Comparison of ENCODE assay signal across 9 cellular contexts in genomic region chr16:19716183-19716582, GRCh38. TPM values are rescaled to one million over a fixed set of nuclear protein-coding genes. Genes with fewer than 3 reads are reported as not detected.
DNase-seq lines count a peak whose midpoint lies in the region; ATAC-seq, FAIRE-seq and TF ChIP-seq lines count a peak whose summit lies in the region.
"Had no signal": no experiment of that assay in that cellular context is flagged by ENCODE, and none has a peak within 500 bp of the region (broad histone marks: within the 10 kb centered on the region; RNA-seq: fewer than 3 reads in every experiment).

No MANE protein-coding gene starts in this region.

- no peak for TF ChIP-seq EP300 in K562 (IDR thresholded peaks at IDR 0.05; ENCODE audit: low read length)

- intact Hi-C loops in Caco-2 (cut with micrococcal nuclease; ENCODE audit: unreplicated experiment) (loop anchor here (2.0 to 10.0 kb wide), 2 partner anchors 33 to 169 kb away; partner anchors contain the start of gene GPRC5B), K562 (cut with micrococcal nuclease) (no loop called here)
- intact Hi-C loops in naive thymus-derived CD4-positive, alpha-beta T cell (cut with micrococcal nuclease), result loop anchor here in 1 of 2 donors (5.0 kb wide), 1 partner anchor 924 kb away; the partner anchor contains the start of gene RPS15A

- BruUV-seq in Caco-2 (replicated peaks; lab: Mats Ljungman, UMichigan) (no TSS peak), K562 (replicated peaks; lab: Mats Ljungman, UMichigan) (no TSS peak)

- H3K36me3 ChIP-seq in Caco-2 (ENCODE audit: control insufficient read depth, insufficient read depth, low read length), result 0 out of 2 replicates have a peak, but pooled peaks cover 2% of the 10 kb centered on the region
- H3K36me3 ChIP-seq in KMS-11 (ENCODE audit: insufficient read depth), result no peaks in the 10 kb centered on the region
- peaks cover 49% of the 10 kb centered on the region for H3K36me3 ChIP-seq in K562 (ENCODE audit: control insufficient read depth, insufficient read depth, low read length)
- peaks cover 0 to 34% (median 0%) of the 10 kb centered on the region in 3 experiments for H3K36me3 ChIP-seq in naive thymus-derived CD4-positive, alpha-beta T cell (ENCODE audit: control insufficient read depth in 2 of 3, insufficient read depth in 3 of 3, low read length in 3 of 3)

- TF ChIP-seq CTCF in Caco-2 (IDR thresholded peaks at IDR 0.05; ENCODE audit: insufficient read depth in 1 of 2, low read depth in 1 of 2, low read length in 1 of 2, severe bottlenecking in 1 of 2, unreplicated experiment in 1 of 2) (no peak), KMS-11 (conservative IDR thresholded peaks at IDR 0.05; ENCODE audit: low read depth, low read length) (no peak), K562 (IDR thresholded peaks at IDR 0.05 in 2 of 3, conservative IDR thresholded peaks at IDR 0.05 in 1 of 3; ENCODE audit: insufficient read depth in 2 of 3, low read depth in 1 of 3, low read length in 3 of 3) (no peak)

- no peak overlapping the region for H2AFZ ChIP-seq in KMS-11 (ENCODE audit: low read depth)
- no peak overlapping the region for H2AFZ ChIP-seq in K562 (ENCODE audit: low read depth, low read length)

- no peak overlapping the region for H3K27ac ChIP-seq in KMS-11
- no peak overlapping the region for H3K27ac ChIP-seq in K562 (ENCODE audit: extremely low read depth, low read depth, low read length)
- no peak overlapping the region for H3K27ac ChIP-seq in naive thymus-derived CD4-positive, alpha-beta T cell (ENCODE audit: low read depth, low read length)

- CTCF ChIA-PET in Caco-2 (lab: Charles Lee), result no interaction called here
- CTCF ChIA-PET in K562 (lab: Yijun Ruan, JAX; ENCODE audit: low intra/inter-chr PET ratio), result no interaction called here
- CTCF ChIA-PET in naive thymus-derived CD4-positive, alpha-beta T cell (lab: Charles Lee), result no interaction called here

- H4K20me1 ChIP-seq in KMS-11 (ENCODE audit: insufficient read depth) (no peaks in the 10 kb centered on the region), K562 (replicated peaks; ENCODE audit: control insufficient read depth, insufficient read depth, low read length) (peaks cover 20% of the 10 kb centered on the region; the same call in 1 of the 2 replicates)

- 18% methylated on average over 1 of the region's 1 CpG for WGBS in K562 (ENCODE audit: insufficient coverage, low coverage, missing lambda C conversion rate)

- peaks cover 17% of the 10 kb centered on the region for H3K4me1 ChIP-seq in Caco-2
- H3K4me1 ChIP-seq in KMS-11 (ENCODE audit: low read depth, poor library complexity, severe bottlenecking), result peaks cover 10% of the 10 kb centered on the region
- peaks cover 20 to 35% of the 10 kb centered on the region in 2 experiments; a peak in 4 of 5 replicates for H3K4me1 ChIP-seq in K562 (replicated peaks in 1 of 2; ENCODE audit: control insufficient read depth in 2 of 2, insufficient read depth in 2 of 2, low read length in 2 of 2)
- peaks cover 0 to 7% of the 10 kb centered on the region in 2 donors for H3K4me1 ChIP-seq in naive thymus-derived CD4-positive, alpha-beta T cell (ENCODE audit: control insufficient read depth in 2 of 2, insufficient read depth in 2 of 2, low read length in 2 of 2)

- H3K4me3 Mint-ChIP-seq in Caco-2 (ENCODE audit: unreplicated experiment), result peak overlapping the region; percentile 91
- H3K4me3 Mint-ChIP-seq in naive thymus-derived CD4-positive, alpha-beta T cell, result peak overlapping the region; percentile 69 to 97 (median 95)

- H3K9me3 Mint-ChIP-seq in Caco-2 (ENCODE audit: unreplicated experiment), result no peaks in the 10 kb centered on the region
- no peaks in the 10 kb centered on the region for H3K9me3 Mint-ChIP-seq in naive thymus-derived CD4-positive, alpha-beta T cell

- no peak for TF ChIP-seq RAD21 in K562 (CRISPR knock-in tag; conservative IDR thresholded peaks at IDR 0.05 in 1 of 2, IDR thresholded peaks at IDR 0.05 in 1 of 2)

- no peaks in the 10 kb centered on the region for H3K9me3 ChIP-seq in Caco-2
- no peaks in the 10 kb centered on the region for H3K9me3 ChIP-seq in K562 (replicated peaks; ENCODE audit: control insufficient read depth, insufficient read depth, low read depth, low read length)
- H3K9me3 ChIP-seq in naive thymus-derived CD4-positive, alpha-beta T cell (ENCODE audit: control insufficient read depth in 2 of 3, low read length in 3 of 3), result no peaks in the 10 kb centered on the region

- H3K4me2 ChIP-seq in KMS-11 (peak overlapping the region; percentile 75), K562 (ENCODE audit: insufficient read depth, low read length) (peak overlapping the region; percentile 96)

- peaks cover 49% of the 10 kb centered on the region for H3K79me2 ChIP-seq in KMS-11 (ENCODE audit: insufficient read depth, low read depth)
- peaks cover 85% of the 10 kb centered on the region for H3K79me2 ChIP-seq in K562 (ENCODE audit: control insufficient read depth, insufficient read depth, low read length)

- POLR2A ChIA-PET in Caco-2 (lab: Charles Lee) (no interaction called here), K562 (lab: Yijun Ruan, JAX) (interaction anchor here (1.9 kb wide), 1 partner anchor 9 kb away, joined by 6 read pairs; no protein-coding TSS in a partner anchor)
- POLR2A ChIA-PET in naive thymus-derived CD4-positive, alpha-beta T cell (lab: Charles Lee), result interaction anchor here (1.2 to 2.3 kb wide), 2 partner anchors 9 to 17 kb away, joined by 4 to 8 read pairs; no protein-coding TSS in a partner anchor

- H3K27me3 Mint-ChIP-seq in Caco-2 (ENCODE audit: insufficient read depth, unreplicated experiment), result no peaks in the 10 kb centered on the region
- no peaks in the 10 kb centered on the region for H3K27me3 Mint-ChIP-seq in naive thymus-derived CD4-positive, alpha-beta T cell

- H3K27ac Mint-ChIP-seq in Caco-2 (ENCODE audit: unreplicated experiment), result peak overlapping the region; percentile 88
- peak overlapping the region; percentile 14 to 74 (median 62) for H3K27ac Mint-ChIP-seq in naive thymus-derived CD4-positive, alpha-beta T cell

- peaks cover 41% of the 10 kb centered on the region for H3K36me3 Mint-ChIP-seq in Caco-2 (ENCODE audit: insufficient read depth, unreplicated experiment)
- H3K36me3 Mint-ChIP-seq in naive thymus-derived CD4-positive, alpha-beta T cell, result peaks cover 8 to 25% (median 18%) of the 10 kb centered on the region in 5 donors

- FAIRE-seq in K562 (lab: Jason Lieb, UNC), result no peak

- no peak for TF ChIP-seq POLR2A in K562 (conservative IDR thresholded peaks at IDR 0.05)

- H3K4me3 ChIP-seq in Caco-2 (ENCODE audit: low read depth, low read length) (no peak overlapping the region; the same call in 1 of the 2 replicates), KMS-11 (IDR thresholded peaks at IDR 0.05; ENCODE audit: insufficient read depth, low read depth, low read length) (no peak overlapping the region), K562 (peak overlapping the region; percentile 68)
- no peak overlapping the region for H3K4me3 ChIP-seq in naive thymus-derived CD4-positive, alpha-beta T cell (ENCODE audit: low read length)

- H3K27me3 ChIP-seq in Caco-2 (replicated peaks; ENCODE audit: control insufficient read depth, insufficient read depth, low read length) (no peaks in the 10 kb centered on the region), KMS-11 (ENCODE audit: insufficient read depth, low read depth) (no peaks in the 10 kb centered on the region), K562 (ENCODE audit: control insufficient read depth in 2 of 2, insufficient read depth in 2 of 2, low read length in 2 of 2) (no peaks in the 10 kb centered on the region)
- no peaks in the 10 kb centered on the region for H3K27me3 ChIP-seq in naive thymus-derived CD4-positive, alpha-beta T cell (ENCODE audit: control insufficient read depth in 2 of 2, insufficient read depth in 2 of 2, low read length in 2 of 2)

- in situ Hi-C loops in K562 (cut with MboI), result no loop called here

- H3K9ac ChIP-seq in KMS-11 (no peak overlapping the region), K562 (ENCODE audit: insufficient read depth in 1 of 2, low read depth in 2 of 2, low read length in 2 of 2) (peak overlapping the region; percentile 14 to 21; a peak in 2 of 4 replicates)

- ATAC-seq in K562 (no peak), HG02759 (IDR thresholded peaks at IDR 0.05; ENCODE audit: unreplicated experiment) (no peak), HG03571 (IDR thresholded peaks at IDR 0.05; ENCODE audit: unreplicated experiment) (no peak)
- no peak for ATAC-seq in naive thymus-derived CD4-positive, alpha-beta T cell

- H3K4me1 Mint-ChIP-seq in Caco-2 (ENCODE audit: low read depth, unreplicated experiment), result peaks cover 18% of the 10 kb centered on the region
- peaks cover 16 to 56% (median 46%) of the 10 kb centered on the region in 7 donors for H3K4me1 Mint-ChIP-seq in naive thymus-derived CD4-positive, alpha-beta T cell

- peak in 1 of 2 experiments; percentile 45 for DNase-seq in Caco-2
- no peak for DNase-seq in K562 (ENCODE audit: extremely low read depth in 1 of 4, low spot score in 3 of 4)
- no peak for DNase-seq in naive thymus-derived CD4-positive, alpha-beta T cell
- DNase-seq in OCI-M2 (lab: John Stamatoyannopoulos, UW; ENCODE audit: unreplicated experiment), result no peak
- DNase-seq in GF-D8 (lab: John Stamatoyannopoulos, UW), result no peak
- DNase-seq: activated CD4-positive, alpha-beta T cell treated with anti-CD3 and anti-CD28 coated beads, Interleukin-2, amount 50 U/mL, for 48 hours had no signal

- H3K9me1 ChIP-seq in K562 (ENCODE audit: control insufficient read depth, insufficient read depth, low read length), result peaks cover 1% of the 10 kb centered on the region

RNA-seq across cellular contexts. Expression of gene KNOP1, which starts 1.8 kb away (rescaled TPM):
- total RNA-seq in Caco-2 (2022), result 29.3 and 31.4 TPM in 2 replicates
- total RNA-seq in K562 (2011; cell fraction: chromatin; rRNA removed; ENCODE audit: low replicate concordance), result 52.3 and 57.2 TPM in 2 replicates
- 32.2 and 36.4 TPM in 2 replicates for total RNA-seq in K562 (2011; cell fraction: nucleolus; rRNA removed)
- total RNA-seq in K562 (2011; cell fraction: nucleoplasm; rRNA removed), result 42.1 and 46.4 TPM in 2 replicates
- total RNA-seq in K562 (2014; rRNA removed), result 31.9 and 33.7 TPM in 2 replicates
- total RNA-seq in K562 (2014; rRNA removed; fragmentation: Illumina TruSeq; extraction: Trizol), result 44.8 and 54.8 TPM in 2 replicates
- 53.1 and 53.4 TPM in 2 replicates for total RNA-seq in K562 (2015; rRNA removed; fragmentation: Illumina TruSeq; extraction: Trizol)
- total RNA-seq in K562 (2021), result 35.8 and 38.2 TPM in 2 replicates
- 15.4 and 22.4 TPM in 2 replicates for polyA plus RNA-seq in K562 (2011; rRNA removed)
- polyA plus RNA-seq in K562 (2011; cell fraction: cytosol; rRNA removed), result 9.7 and 11.0 TPM in 2 replicates
- 15.8 and 17.5 TPM in 2 replicates for polyA plus RNA-seq in K562 (2011; cell fraction: nucleus; rRNA removed)
- 18.9 and 30.8 TPM in 2 replicates for polyA plus RNA-seq in K562 (2012)
- polyA plus RNA-seq in K562 (2014; fragmentation: Illumina TruSeq; extraction: Trizol), result 43.0 and 57.6 TPM in 2 replicates
- polyA plus RNA-seq in K562 (2014; fragmentation: Nextera tagmentation; extraction: Ambion mirVana), result 10 to 100 TPM; 39.3 to 50.9 TPM
- 38.6 and 48.6 TPM in 2 replicates for polyA plus RNA-seq in K562 (2014; rRNA removed)
- polyA minus RNA-seq in K562 (2011; rRNA and poly(A)+ RNA removed), result 26.5 and 31.7 TPM in 2 replicates
- 12.3 and 13.9 TPM in 2 replicates for polyA minus RNA-seq in K562 (2011; cell fraction: cytosol; rRNA and poly(A)+ RNA removed)
- 10.8 and 15.9 TPM in 2 replicates for polyA minus RNA-seq in K562 (2011; cell fraction: nucleus; rRNA and poly(A)+ RNA removed)
- 10 to 100 TPM in 3 of 5 experiments, 1 to 10 TPM in 2; 6.4 to 20.6 (median 18.5) TPM for total RNA-seq in naive thymus-derived CD4-positive, alpha-beta T cell
- polyA plus RNA-seq in naive thymus-derived CD4-positive, alpha-beta T cell, result 10 to 100 TPM in 1 of 2 donors, 1 to 10 TPM in 1; 9.8 to 13.4 TPM

RNA-seq across cellular contexts. Expression of gene IQCK, which starts 1.9 kb away (rescaled TPM):
- total RNA-seq in Caco-2 (2022) (1.7 and 2.0 TPM in 2 replicates), K562 (2014; rRNA removed) (4.9 and 6.4 TPM in 2 replicates), K562 (2014; rRNA removed; fragmentation: Illumina TruSeq; extraction: Trizol) (5.4 and 5.7 TPM in 2 replicates), K562 (2015; rRNA removed; fragmentation: Illumina TruSeq; extraction: Trizol) (5.3 and 5.6 TPM in 2 replicates), K562 (2021) (6.2 and 7.3 TPM in 2 replicates)
- 18.2 and 23.3 TPM in 2 replicates for total RNA-seq in K562 (2011; cell fraction: chromatin; rRNA removed; ENCODE audit: low replicate concordance)
- 13.7 and 15.2 TPM in 2 replicates for total RNA-seq in K562 (2011; cell fraction: nucleolus; rRNA removed)
- total RNA-seq in K562 (2011; cell fraction: nucleoplasm; rRNA removed), result 13.3 and 25.6 TPM in 2 replicates
- polyA plus RNA-seq in K562 (2011; rRNA removed) (8.8 and 10.1 TPM in 2 replicates), K562 (2014; fragmentation: Illumina TruSeq; extraction: Trizol) (7.8 and 9.2 TPM in 2 replicates), K562 (2014; fragmentation: Nextera tagmentation; extraction: Ambion mirVana) (10 to 100 TPM in 1 of 2 experiments, 1 to 10 TPM in 1; 9.6 to 12.2 TPM), K562 (2014; rRNA removed) (4.7 and 5.2 TPM in 2 replicates)
- 5.8 and 10.0 TPM in 2 replicates for polyA plus RNA-seq in K562 (2011; cell fraction: cytosol; rRNA removed)
- polyA plus RNA-seq in K562 (2011; cell fraction: nucleus; rRNA removed), result 13.9 and 14.2 TPM in 2 replicates
- polyA plus RNA-seq in K562 (2012), result 4.5 and 5.6 TPM in 2 replicates
- 11.1 and 11.2 TPM in 2 replicates for polyA minus RNA-seq in K562 (2011; rRNA and poly(A)+ RNA removed)
- polyA minus RNA-seq in K562 (2011; cell fraction: cytosol; rRNA and poly(A)+ RNA removed), result 3.5 and 10.8 TPM in 2 replicates
- polyA minus RNA-seq in K562 (2011; cell fraction: nucleus; rRNA and poly(A)+ RNA removed), result 12.0 and 14.2 TPM in 2 replicates
- total RNA-seq in naive thymus-derived CD4-positive, alpha-beta T cell, result 1 to 10 TPM in 4 of 5 experiments, under 1 TPM in 1; 0.48 to 4.1 (median 2.6) TPM
- 1 to 10 TPM; 3.5 to 5.0 TPM for polyA plus RNA-seq in naive thymus-derived CD4-positive, alpha-beta T cell
